8 cellular contexts compared by ENCODE assay signal in the genomic region with DNA sequence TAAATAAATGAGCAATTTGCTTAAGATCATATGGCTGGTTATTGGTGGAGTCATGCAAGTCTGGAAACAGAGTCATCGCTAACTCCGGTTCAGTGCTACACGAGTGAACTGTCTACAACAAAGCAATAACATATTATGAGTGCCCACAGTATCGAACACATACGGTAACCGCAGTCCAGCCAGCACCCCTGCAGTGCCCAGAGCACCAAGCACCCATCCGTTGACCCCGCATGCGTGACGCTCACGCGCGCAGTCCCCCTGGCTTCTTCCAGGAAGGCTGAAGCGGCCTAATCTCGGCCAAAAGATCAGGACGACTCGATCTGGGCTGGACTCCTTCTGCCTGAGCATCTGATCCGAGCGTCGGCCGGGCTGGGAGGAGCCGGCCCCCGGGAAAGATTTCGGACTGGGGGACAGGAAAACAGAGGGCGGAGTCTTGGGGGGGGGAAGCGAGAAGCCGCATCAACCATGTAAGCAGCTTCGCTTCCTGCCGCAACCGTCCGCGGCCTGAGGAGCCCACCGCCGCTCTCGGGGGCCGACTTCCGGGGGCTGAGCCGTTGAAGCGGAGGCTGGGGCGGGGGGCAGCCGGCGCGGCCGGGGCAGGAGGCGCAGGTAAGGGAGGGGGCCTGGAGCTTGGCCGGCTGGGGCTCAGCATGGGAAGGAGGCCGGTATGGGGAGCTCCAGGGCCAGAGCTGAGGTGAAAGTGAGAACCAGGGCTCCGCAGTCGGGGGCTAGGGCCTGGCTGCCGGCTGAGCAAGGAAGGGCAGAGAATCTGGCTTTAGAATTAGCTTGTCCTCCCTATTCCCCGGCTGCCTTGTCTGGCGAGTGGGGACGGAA. TPM values are rescaled to one million over a fixed set of nuclear protein-coding genes. Genes with fewer than 3 reads are reported as not detected.
DNase-seq lines count a peak whose midpoint lies in the region; TF ChIP-seq lines count a peak whose summit lies in the region.

A gene with protein sequence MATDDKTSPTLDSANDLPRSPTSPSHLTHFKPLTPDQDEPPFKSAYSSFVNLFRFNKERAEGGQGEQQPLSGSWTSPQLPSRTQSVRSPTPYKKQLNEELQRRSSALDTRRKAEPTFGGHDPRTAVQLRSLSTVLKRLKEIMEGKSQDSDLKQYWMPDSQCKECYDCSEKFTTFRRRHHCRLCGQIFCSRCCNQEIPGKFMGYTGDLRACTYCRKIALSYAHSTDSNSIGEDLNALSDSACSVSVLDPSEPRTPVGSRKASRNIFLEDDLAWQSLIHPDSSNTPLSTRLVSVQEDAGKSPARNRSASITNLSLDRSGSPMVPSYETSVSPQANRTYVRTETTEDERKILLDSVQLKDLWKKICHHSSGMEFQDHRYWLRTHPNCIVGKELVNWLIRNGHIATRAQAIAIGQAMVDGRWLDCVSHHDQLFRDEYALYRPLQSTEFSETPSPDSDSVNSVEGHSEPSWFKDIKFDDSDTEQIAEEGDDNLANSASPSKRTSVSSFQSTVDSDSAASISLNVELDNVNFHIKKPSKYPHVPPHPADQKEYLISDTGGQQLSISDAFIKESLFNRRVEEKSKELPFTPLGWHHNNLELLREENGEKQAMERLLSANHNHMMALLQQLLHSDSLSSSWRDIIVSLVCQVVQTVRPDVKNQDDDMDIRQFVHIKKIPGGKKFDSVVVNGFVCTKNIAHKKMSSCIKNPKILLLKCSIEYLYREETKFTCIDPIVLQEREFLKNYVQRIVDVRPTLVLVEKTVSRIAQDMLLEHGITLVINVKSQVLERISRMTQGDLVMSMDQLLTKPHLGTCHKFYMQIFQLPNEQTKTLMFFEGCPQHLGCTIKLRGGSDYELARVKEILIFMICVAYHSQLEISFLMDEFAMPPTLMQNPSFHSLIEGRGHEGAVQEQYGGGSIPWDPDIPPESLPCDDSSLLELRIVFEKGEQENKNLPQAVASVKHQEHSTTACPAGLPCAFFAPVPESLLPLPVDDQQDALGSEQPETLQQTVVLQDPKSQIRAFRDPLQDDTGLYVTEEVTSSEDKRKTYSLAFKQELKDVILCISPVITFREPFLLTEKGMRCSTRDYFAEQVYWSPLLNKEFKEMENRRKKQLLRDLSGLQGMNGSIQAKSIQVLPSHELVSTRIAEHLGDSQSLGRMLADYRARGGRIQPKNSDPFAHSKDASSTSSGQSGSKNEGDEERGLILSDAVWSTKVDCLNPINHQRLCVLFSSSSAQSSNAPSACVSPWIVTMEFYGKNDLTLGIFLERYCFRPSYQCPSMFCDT (N-terminal part only) (plus strand): TSS at position 449 of the 834 bp plus-strand sequence. CDS start 5,265 bp downstream, outside the sequence.

- DNase-seq in HAP-1 (ENCODE audit: low spot score in 2 of 2) (peak; percentile 94 to 97), MM.1S (peak; percentile 97), SIG-M5 (lab: John Stamatoyannopoulos, UW) (peak; percentile 95), activated gamma-delta T cell (lab: John Stamatoyannopoulos, UW) (peak; percentile 72), fibroblast of the aortic adventitia (ENCODE audit: low read depth) (peak; percentile 98)

- no peaks in the 10 kb centered on the region for H3K9me3 ChIP-seq in ES-I3 (ENCODE audit: control insufficient read depth, insufficient read depth, low read length)
- H3K9me3 ChIP-seq in HAP-1, result no peaks in the 10 kb centered on the region
- H3K9me3 ChIP-seq in MM.1S (replicated peaks; ENCODE audit: insufficient read depth, low read length), result no peaks in the 10 kb centered on the region

- H3K27ac Mint-ChIP-seq in nephron, result peak within 1 kb of the TSS; percentile 98 to 100 (median 99)
- H3K27ac Mint-ChIP-seq in stimulated activated naive CD8-positive, alpha-beta T cell treated with anti-CD3 and anti-CD28 coated beads, Interleukin-15, Interleukin-2, amounts not matched to agents 100 ng/mL and 50 ng/mL, for 24 hours, result peak within 1 kb of the TSS; percentile 96

- H3K79me2 ChIP-seq in MM.1S (ENCODE audit: low read length), result peaks cover 33% of the 10 kb centered on the region

- peak within 1 kb of the TSS; percentile 66 for H3K9ac ChIP-seq in ES-I3 (ENCODE audit: low read depth, low read length)
- peak within 1 kb of the TSS; percentile 54 for H3K9ac ChIP-seq in MM.1S (ENCODE audit: low read length)

- H3K27ac ChIP-seq in MM.1S (ENCODE audit: low read length), result peak within 1 kb of the TSS; percentile 78

- in situ Hi-C loops in HAP-1 (cut with MboI; ENCODE audit: low sequenced_read_pairs), result no loop called here

- no peaks in the 10 kb centered on the region for H3K9me2 ChIP-seq in MM.1S (replicated peaks; ENCODE audit: insufficient read depth, low read length)

- peak within 1 kb of the TSS; percentile 87 for H3K4me2 ChIP-seq in MM.1S (ENCODE audit: low read depth, low read length)

- no peaks in the 10 kb centered on the region for H4K20me1 ChIP-seq in MM.1S (ENCODE audit: insufficient read depth, low read length)

- peaks cover 36% of the 10 kb centered on the region for H3K4me1 Mint-ChIP-seq in nephron
- H3K4me1 Mint-ChIP-seq in stimulated activated naive CD8-positive, alpha-beta T cell treated with anti-CD3 and anti-CD28 coated beads, Interleukin-15, Interleukin-2, amounts not matched to agents 100 ng/mL and 50 ng/mL, for 24 hours (ENCODE audit: low read depth), result peaks cover 46% of the 10 kb centered on the region

- peak within 1 kb of the TSS; percentile 92 to 94 (median 94) for H3K4me3 Mint-ChIP-seq in nephron
- H3K4me3 Mint-ChIP-seq in stimulated activated naive CD8-positive, alpha-beta T cell treated with anti-CD3 and anti-CD28 coated beads, Interleukin-15, Interleukin-2, amounts not matched to agents 100 ng/mL and 50 ng/mL, for 24 hours, result peak within 1 kb of the TSS; percentile 96

- 0 out of 2 replicates have a peak, but pooled peaks cover 3% of the 10 kb centered on the region for H3K4me1 ChIP-seq in ES-I3 (ENCODE audit: insufficient read depth, low read length)
- H3K4me1 ChIP-seq in HAP-1, result peaks cover 17% of the 10 kb centered on the region
- H3K4me1 ChIP-seq in MM.1S (ENCODE audit: low read length), result peaks cover 6% of the 10 kb centered on the region; the same call in 1 of the 2 replicates

- no peaks in the 10 kb centered on the region for H3K9me3 Mint-ChIP-seq in nephron
- H3K9me3 Mint-ChIP-seq in stimulated activated naive CD8-positive, alpha-beta T cell treated with anti-CD3 and anti-CD28 coated beads, Interleukin-15, Interleukin-2, amounts not matched to agents 100 ng/mL and 50 ng/mL, for 24 hours, result no peaks in the 10 kb centered on the region

- H3K36me3 ChIP-seq in ES-I3 (ENCODE audit: insufficient read depth, low read length) (no peaks in the 10 kb centered on the region), HAP-1 (replicated peaks) (no peaks in the 10 kb centered on the region; the same call in 1 of the 2 replicates), MM.1S (replicated peaks; ENCODE audit: insufficient read depth, low read length) (no peaks in the 10 kb centered on the region)

- H3K4me3 ChIP-seq in HAP-1, result peak within 1 kb of the TSS; percentile 80
- peak within 1 kb of the TSS; percentile 77 for H3K4me3 ChIP-seq in MM.1S (ENCODE audit: low read length)
- H3K4me3 ChIP-seq in fibroblast of the aortic adventitia (ENCODE audit: low read depth, low read length), result peak within 1 kb of the TSS; percentile 93

- TF ChIP-seq CTCF in MM.1S (IDR thresholded peaks at IDR 0.05; ENCODE audit: low read length) (no peak), fibroblast of the aortic adventitia (IDR thresholded peaks at IDR 0.05; ENCODE audit: insufficient read depth, low read length) (no peak), nephron (IDR thresholded peaks at IDR 0.05; ENCODE audit: unreplicated experiment in 3 of 3) (no peak)

- no peaks in the 10 kb centered on the region for H3K27me3 Mint-ChIP-seq in nephron (ENCODE audit: low read depth)
- no peaks in the 10 kb centered on the region for H3K27me3 Mint-ChIP-seq in stimulated activated naive CD8-positive, alpha-beta T cell treated with anti-CD3 and anti-CD28 coated beads, Interleukin-15, Interleukin-2, amounts not matched to agents 100 ng/mL and 50 ng/mL, for 24 hours

- H3K36me3 Mint-ChIP-seq in nephron (ENCODE audit: low read depth), result no peaks in the 10 kb centered on the region
- H3K36me3 Mint-ChIP-seq in stimulated activated naive CD8-positive, alpha-beta T cell treated with anti-CD3 and anti-CD28 coated beads, Interleukin-15, Interleukin-2, amounts not matched to agents 100 ng/mL and 50 ng/mL, for 24 hours (ENCODE audit: low read depth), result peaks cover 6% of the 10 kb centered on the region

- H3K27me3 ChIP-seq in HAP-1 (ENCODE audit: low read depth), result no peaks in the 10 kb centered on the region
- no peaks in the 10 kb centered on the region for H3K27me3 ChIP-seq in MM.1S (replicated peaks; ENCODE audit: insufficient read depth, low read length)

- peak within 1 kb of the TSS; percentile 95 for H2AFZ ChIP-seq in MM.1S (ENCODE audit: low read length)

- peaks cover 18% of the 10 kb centered on the region for H3F3A ChIP-seq in MM.1S (ENCODE audit: insufficient read depth, low read length)

RNA-seq across cellular contexts. Expression of the gene that starts here (rescaled TPM):
- 39.2 and 45.8 TPM in 2 replicates for total RNA-seq in fibroblast of the aortic adventitia (ENCODE audit: low replicate concordance)

Comparison
In these comparisons a context has a peak if more than half of its experiments do, and no peak if none do; other contexts are left out.
1. Peak in every context shown above with its lines: DNase-seq, H3K4me3 ChIP-seq and H3K27ac ChIP-seq.